Comparison of ENCODE assay signal across 8 cellular contexts in genomic region chr10:117168135-117168674, GRCh38. TPM values are rescaled to one million over a fixed set of nuclear protein-coding genes. Genes with fewer than 3 reads are reported as not detected.
DNase-seq lines count a peak whose midpoint lies in the region; ATAC-seq and TF ChIP-seq lines count a peak whose summit lies in the region.

No MANE protein-coding gene starts in this region.

- H3K27ac ChIP-seq in caudate nucleus (ENCODE audit: low read depth, low read length) = no peak overlapping the region

- no peaks in the 10 kb centered on the region for H3K36me3 ChIP-seq in kidney epithelial cell (ENCODE audit: control insufficient read depth, insufficient read depth, low read length)

- H3K27me3 ChIP-seq in kidney epithelial cell (ENCODE audit: control insufficient read depth, insufficient read depth, low read length) = peaks cover 79% of the 10 kb centered on the region

- TF ChIP-seq CTCF in GM12874 (IDR thresholded peaks at IDR 0.05; ENCODE audit: insufficient read depth, low read depth, low read length) (peak; percentile 96), kidney epithelial cell (IDR thresholded peaks at IDR 0.05; ENCODE audit: insufficient read depth, low read length, poor library complexity, severe bottlenecking) (peak; percentile 66)

- no peak for ATAC-seq in GM21367 (IDR thresholded peaks at IDR 0.05; ENCODE audit: unreplicated experiment)

- peak overlapping the region; percentile 0 for H3K4me3 ChIP-seq in kidney epithelial cell (ENCODE audit: low read depth, low read length)

- DNase-seq in H4 (ENCODE audit: low spot score) (peak; percentile 29), LHCN-M2 (ENCODE audit: low read depth) (peak; percentile 27), caudate nucleus (lab: John Stamatoyannopoulos, UW) (peak in 53 of 61 donors; percentile 7 to 76 (median 48)), kidney epithelial cell (ENCODE audit: low read depth) (no peak)
- DNase-seq in activated CD4-positive, CD25-positive, alpha-beta regulatory T cell (lab: John Stamatoyannopoulos, UW) = peak; percentile 29 to 52 (median 38)
- peak; percentile 71 to 80 for DNase-seq in stimulated activated CD4-positive, alpha-beta T cell treated with anti-CD3 and anti-CD28 coated beads, Interleukin-2, amount 100 ng/mL, for 24 hours

RNA-seq across cellular contexts. Expression of gene KCNK18, which starts 29.1 kb away (rescaled TPM):
- not detected in 2 replicates for total RNA-seq in H4 (2014; rRNA removed; shearing (Covaris generic))
- total RNA-seq in LHCN-M2 (2014; rRNA removed) (not detected in 2 replicates), kidney epithelial cell (not detected in 2 replicates)
- polyA plus RNA-seq in LHCN-M2 (2012) = not detected

RNA-seq across cellular contexts. Expression of gene VAX1, which starts 30.1 kb away (rescaled TPM):
- not detected in 2 replicates for total RNA-seq in H4 (2014; rRNA removed; shearing (Covaris generic))
- not detected in 2 replicates for total RNA-seq in LHCN-M2 (2014; rRNA removed)
- polyA plus RNA-seq in LHCN-M2 (2012) = not detected
- total RNA-seq in kidney epithelial cell = 0.08 TPM in 1 of 2 replicates, not detected in the other
